1 cellular context compared by ENCODE assay signal in genomic region chr6:32968093-32968769, GRCh38.
A peak's percentile ranks its signal among the peaks of the same experiment; 100 is the strongest.
TF ChIP-seq lines count a peak whose summit lies in the region.

BRD2 (plus strand) TSS chr6:32968594; CDS start chr6:32972899, 4,305 bp downstream.

TF ChIP-seq in HepG2, 621 proteins besides CTCF, POLR2A, EP300 and RAD21 (continued from another document and continues in another):
- TF ChIP-seq DZIP1 (CRISPR knock-in tag; IDR thresholded peaks at IDR 0.05): peak; percentile 98; the same call in 1 of the 2 replicates
- TF ChIP-seq AGO1 (IDR thresholded peaks at IDR 0.05; ENCODE audit: low read depth, low read length, poor library complexity, severe bottlenecking): peak; percentile 75
- TF ChIP-seq, protein P1, sequence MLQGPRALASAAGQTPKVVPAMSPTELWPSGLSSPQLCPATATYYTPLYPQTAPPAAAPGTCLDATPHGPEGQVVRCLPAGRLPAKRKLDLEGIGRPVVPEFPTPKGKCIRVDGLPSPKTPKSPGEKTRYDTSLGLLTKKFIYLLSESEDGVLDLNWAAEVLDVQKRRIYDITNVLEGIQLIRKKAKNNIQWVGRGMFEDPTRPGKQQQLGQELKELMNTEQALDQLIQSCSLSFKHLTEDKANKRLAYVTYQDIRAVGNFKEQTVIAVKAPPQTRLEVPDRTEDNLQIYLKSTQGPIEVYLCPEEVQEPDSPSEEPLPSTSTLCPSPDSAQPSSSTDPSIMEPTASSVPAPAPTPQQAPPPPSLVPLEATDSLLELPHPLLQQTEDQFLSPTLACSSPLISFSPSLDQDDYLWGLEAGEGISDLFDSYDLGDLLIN (CRISPR knock-in tag; IDR thresholded peaks at IDR 0.05; ENCODE audit: borderline replicate concordance): peak; percentile 89; the same call in 1 of the 2 replicates
- no peak; the same call in 1 of the 2 replicates for TF ChIP-seq ZNF710 (CRISPR knock-in tag; IDR thresholded peaks at IDR 0.05; ENCODE audit: borderline replicate concordance)
- TF ChIP-seq, protein P2, sequence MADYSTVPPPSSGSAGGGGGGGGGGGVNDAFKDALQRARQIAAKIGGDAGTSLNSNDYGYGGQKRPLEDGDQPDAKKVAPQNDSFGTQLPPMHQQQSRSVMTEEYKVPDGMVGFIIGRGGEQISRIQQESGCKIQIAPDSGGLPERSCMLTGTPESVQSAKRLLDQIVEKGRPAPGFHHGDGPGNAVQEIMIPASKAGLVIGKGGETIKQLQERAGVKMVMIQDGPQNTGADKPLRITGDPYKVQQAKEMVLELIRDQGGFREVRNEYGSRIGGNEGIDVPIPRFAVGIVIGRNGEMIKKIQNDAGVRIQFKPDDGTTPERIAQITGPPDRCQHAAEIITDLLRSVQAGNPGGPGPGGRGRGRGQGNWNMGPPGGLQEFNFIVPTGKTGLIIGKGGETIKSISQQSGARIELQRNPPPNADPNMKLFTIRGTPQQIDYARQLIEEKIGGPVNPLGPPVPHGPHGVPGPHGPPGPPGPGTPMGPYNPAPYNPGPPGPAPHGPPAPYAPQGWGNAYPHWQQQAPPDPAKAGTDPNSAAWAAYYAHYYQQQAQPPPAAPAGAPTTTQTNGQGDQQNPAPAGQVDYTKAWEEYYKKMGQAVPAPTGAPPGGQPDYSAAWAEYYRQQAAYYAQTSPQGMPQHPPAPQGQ (CRISPR knock-in tag; IDR thresholded peaks at IDR 0.05; ENCODE audit: borderline replicate concordance): peak; percentile 83; the same call in 1 of the 2 replicates
- TF ChIP-seq, protein P3, sequence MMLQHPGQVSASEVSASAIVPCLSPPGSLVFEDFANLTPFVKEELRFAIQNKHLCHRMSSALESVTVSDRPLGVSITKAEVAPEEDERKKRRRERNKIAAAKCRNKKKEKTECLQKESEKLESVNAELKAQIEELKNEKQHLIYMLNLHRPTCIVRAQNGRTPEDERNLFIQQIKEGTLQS (CRISPR knock-in tag; IDR thresholded peaks at IDR 0.05): peak; percentile 51; the same call in 1 of the 2 replicates
- TF ChIP-seq, protein P4, sequence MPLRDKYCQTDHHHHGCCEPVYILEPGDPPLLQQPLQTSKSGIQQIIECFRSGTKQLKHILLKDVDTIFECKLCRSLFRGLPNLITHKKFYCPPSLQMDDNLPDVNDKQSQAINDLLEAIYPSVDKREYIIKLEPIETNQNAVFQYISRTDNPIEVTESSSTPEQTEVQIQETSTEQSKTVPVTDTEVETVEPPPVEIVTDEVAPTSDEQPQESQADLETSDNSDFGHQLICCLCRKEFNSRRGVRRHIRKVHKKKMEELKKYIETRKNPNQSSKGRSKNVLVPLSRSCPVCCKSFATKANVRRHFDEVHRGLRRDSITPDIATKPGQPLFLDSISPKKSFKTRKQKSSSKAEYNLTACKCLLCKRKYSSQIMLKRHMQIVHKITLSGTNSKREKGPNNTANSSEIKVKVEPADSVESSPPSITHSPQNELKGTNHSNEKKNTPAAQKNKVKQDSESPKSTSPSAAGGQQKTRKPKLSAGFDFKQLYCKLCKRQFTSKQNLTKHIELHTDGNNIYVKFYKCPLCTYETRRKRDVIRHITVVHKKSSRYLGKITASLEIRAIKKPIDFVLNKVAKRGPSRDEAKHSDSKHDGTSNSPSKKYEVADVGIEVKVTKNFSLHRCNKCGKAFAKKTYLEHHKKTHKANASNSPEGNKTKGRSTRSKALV (CRISPR knock-in tag; IDR thresholded peaks at IDR 0.05): peak; percentile 80
- no peak for TF ChIP-seq LCORL (IDR thresholded peaks at IDR 0.05)
- TF ChIP-seq LCORL (CRISPR knock-in tag; IDR thresholded peaks at IDR 0.05): peak; percentile 81; the same call in 1 of the 2 replicates
- peak; percentile 66; the same call in 1 of the 2 replicates for TF ChIP-seq KMT2A (CRISPR knock-in tag; IDR thresholded peaks at IDR 0.05)
- TF ChIP-seq, protein P5, sequence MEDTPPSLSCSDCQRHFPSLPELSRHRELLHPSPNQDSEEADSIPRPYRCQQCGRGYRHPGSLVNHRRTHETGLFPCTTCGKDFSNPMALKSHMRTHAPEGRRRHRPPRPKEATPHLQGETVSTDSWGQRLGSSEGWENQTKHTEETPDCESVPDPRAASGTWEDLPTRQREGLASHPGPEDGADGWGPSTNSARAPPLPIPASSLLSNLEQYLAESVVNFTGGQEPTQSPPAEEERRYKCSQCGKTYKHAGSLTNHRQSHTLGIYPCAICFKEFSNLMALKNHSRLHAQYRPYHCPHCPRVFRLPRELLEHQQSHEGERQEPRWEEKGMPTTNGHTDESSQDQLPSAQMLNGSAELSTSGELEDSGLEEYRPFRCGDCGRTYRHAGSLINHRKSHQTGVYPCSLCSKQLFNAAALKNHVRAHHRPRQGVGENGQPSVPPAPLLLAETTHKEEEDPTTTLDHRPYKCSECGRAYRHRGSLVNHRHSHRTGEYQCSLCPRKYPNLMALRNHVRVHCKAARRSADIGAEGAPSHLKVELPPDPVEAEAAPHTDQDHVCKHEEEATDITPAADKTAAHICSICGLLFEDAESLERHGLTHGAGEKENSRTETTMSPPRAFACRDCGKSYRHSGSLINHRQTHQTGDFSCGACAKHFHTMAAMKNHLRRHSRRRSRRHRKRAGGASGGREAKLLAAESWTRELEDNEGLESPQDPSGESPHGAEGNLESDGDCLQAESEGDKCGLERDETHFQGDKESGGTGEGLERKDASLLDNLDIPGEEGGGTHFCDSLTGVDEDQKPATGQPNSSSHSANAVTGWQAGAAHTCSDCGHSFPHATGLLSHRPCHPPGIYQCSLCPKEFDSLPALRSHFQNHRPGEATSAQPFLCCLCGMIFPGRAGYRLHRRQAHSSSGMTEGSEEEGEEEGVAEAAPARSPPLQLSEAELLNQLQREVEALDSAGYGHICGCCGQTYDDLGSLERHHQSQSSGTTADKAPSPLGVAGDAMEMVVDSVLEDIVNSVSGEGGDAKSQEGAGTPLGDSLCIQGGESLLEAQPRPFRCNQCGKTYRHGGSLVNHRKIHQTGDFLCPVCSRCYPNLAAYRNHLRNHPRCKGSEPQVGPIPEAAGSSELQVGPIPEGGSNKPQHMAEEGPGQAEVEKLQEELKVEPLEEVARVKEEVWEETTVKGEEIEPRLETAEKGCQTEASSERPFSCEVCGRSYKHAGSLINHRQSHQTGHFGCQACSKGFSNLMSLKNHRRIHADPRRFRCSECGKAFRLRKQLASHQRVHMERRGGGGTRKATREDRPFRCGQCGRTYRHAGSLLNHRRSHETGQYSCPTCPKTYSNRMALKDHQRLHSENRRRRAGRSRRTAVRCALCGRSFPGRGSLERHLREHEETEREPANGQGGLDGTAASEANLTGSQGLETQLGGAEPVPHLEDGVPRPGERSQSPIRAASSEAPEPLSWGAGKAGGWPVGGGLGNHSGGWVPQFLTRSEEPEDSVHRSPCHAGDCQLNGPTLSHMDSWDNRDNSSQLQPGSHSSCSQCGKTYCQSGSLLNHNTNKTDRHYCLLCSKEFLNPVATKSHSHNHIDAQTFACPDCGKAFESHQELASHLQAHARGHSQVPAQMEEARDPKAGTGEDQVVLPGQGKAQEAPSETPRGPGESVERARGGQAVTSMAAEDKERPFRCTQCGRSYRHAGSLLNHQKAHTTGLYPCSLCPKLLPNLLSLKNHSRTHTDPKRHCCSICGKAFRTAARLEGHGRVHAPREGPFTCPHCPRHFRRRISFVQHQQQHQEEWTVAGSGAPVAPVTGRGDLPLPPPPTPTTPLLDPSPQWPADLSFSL (CRISPR knock-in tag; IDR thresholded peaks at IDR 0.05): 0 out of 2 replicates have a peak, but pooled peaks have one; percentile 35
- TF ChIP-seq ZNF703 (CRISPR knock-in tag; IDR thresholded peaks at IDR 0.05; ENCODE audit: borderline replicate concordance): no peak; the same call in none of the 2 replicates
- TF ChIP-seq TGIF2 (CRISPR knock-in tag; IDR thresholded peaks at IDR 0.05): peak; percentile 77; the same call in 1 of the 2 replicates
- TF ChIP-seq ZNF30 (CRISPR knock-in tag; IDR thresholded peaks at IDR 0.05): no peak
- peak; percentile 98 for TF ChIP-seq ZNF274 (CRISPR knock-in tag; IDR thresholded peaks at IDR 0.05)
- TF ChIP-seq ZNF207 (IDR thresholded peaks at IDR 0.05; ENCODE audit: borderline replicate concordance): no peak
- no peak for TF ChIP-seq ZNF720 (CRISPR knock-in tag; IDR thresholded peaks at IDR 0.05)
- TF ChIP-seq, protein P6, sequence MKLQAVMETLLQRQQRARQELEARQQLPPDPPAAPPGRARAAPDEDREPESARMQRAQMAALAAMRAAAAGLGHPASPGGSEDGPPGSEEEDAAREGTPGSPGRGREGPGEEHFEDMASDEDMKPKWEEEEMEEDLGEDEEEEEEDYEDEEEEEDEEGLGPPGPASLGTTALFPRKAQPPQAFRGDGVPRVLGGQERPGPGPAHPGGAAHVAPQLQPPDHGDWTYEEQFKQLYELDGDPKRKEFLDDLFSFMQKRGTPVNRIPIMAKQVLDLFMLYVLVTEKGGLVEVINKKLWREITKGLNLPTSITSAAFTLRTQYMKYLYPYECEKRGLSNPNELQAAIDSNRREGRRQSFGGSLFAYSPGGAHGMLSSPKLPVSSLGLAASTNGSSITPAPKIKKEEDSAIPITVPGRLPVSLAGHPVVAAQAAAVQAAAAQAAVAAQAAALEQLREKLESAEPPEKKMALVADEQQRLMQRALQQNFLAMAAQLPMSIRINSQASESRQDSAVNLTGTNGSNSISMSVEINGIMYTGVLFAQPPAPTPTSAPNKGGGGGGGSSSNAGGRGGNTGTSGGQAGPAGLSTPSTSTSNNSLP (IDR thresholded peaks at IDR 0.05; ENCODE audit: low read depth, low read length): no peak; the same call in 1 of the 2 replicates
- TF ChIP-seq NBN (conservative IDR thresholded peaks at IDR 0.05): no peak
- no peak; the same call in 1 of the 2 replicates for TF ChIP-seq ZNF790 (CRISPR knock-in tag; IDR thresholded peaks at IDR 0.05; ENCODE audit: borderline replicate concordance)
- peak; percentile 52 for TF ChIP-seq HBP1 (CRISPR knock-in tag; IDR thresholded peaks at IDR 0.05; ENCODE audit: low read depth)
- peak; percentile 79 for TF ChIP-seq ERF (CRISPR knock-in tag; IDR thresholded peaks at IDR 0.05)
- TF ChIP-seq DNMT1 (CRISPR knock-in tag; IDR thresholded peaks at IDR 0.05): peak; percentile 95; the same call in 1 of the 2 replicates
- TF ChIP-seq LRRFIP1 (CRISPR knock-in tag; conservative IDR thresholded peaks at IDR 0.05): no peak
- TF ChIP-seq BRD4 (CRISPR knock-in tag; IDR thresholded peaks at IDR 0.05): peak; percentile 92
- TF ChIP-seq FOXP1 (IDR thresholded peaks at IDR 0.05): no peak
- no peak for TF ChIP-seq FOXP1 (CRISPR knock-in tag; IDR thresholded peaks at IDR 0.05)
- peak; percentile 83 for TF ChIP-seq ZFP37 (CRISPR knock-in tag; IDR thresholded peaks at IDR 0.05; ENCODE audit: borderline replicate concordance)
- no peak for TF ChIP-seq ZNF562 (CRISPR knock-in tag; IDR thresholded peaks at IDR 0.05; ENCODE audit: borderline replicate concordance)
- TF ChIP-seq GATAD2A (CRISPR knock-in tag; IDR thresholded peaks at IDR 0.05): peak; percentile 24; the same call in 1 of the 2 replicates
